ENCODE assay signal across 8 cellular contexts in genomic region chr5:39948867-39949468, GRCh38.
DNase-seq lines count a peak whose midpoint lies in the region; ATAC-seq and TF ChIP-seq lines count a peak whose summit lies in the region.

No MANE protein-coding gene starts in this region.

- H3K36me3 Mint-ChIP-seq in CD14-positive monocyte = no peaks in the 10 kb centered on the region
- no peaks in the 10 kb centered on the region for H3K36me3 Mint-ChIP-seq in activated CD4-positive, alpha-beta memory T cell treated with anti-CD3 and anti-CD28 coated beads, Interleukin-2, amount 10 ng/mL, durations not matched to agents 7 days and 5 days (ENCODE audit: low read depth)
- H3K36me3 Mint-ChIP-seq in naive thymus-derived CD8-positive, alpha-beta T cell = peaks cover 0 to 10% (median 3%) of the 10 kb centered on the region in 3 donors

- no peak overlapping the region for H3K4me3 Mint-ChIP-seq in CD14-positive monocyte
- no peak overlapping the region for H3K4me3 Mint-ChIP-seq in activated CD4-positive, alpha-beta memory T cell treated with anti-CD3 and anti-CD28 coated beads, Interleukin-2, amount 10 ng/mL, durations not matched to agents 7 days and 5 days
- H3K4me3 Mint-ChIP-seq in naive thymus-derived CD8-positive, alpha-beta T cell = no peak overlapping the region

- DNase-seq in CD14-positive monocyte (ENCODE audit: low spot score) = peak; percentile 47
- DNase-seq in GM19240 (ENCODE audit: insufficient read length, low spot score) = peak; percentile 1
- peak; percentile 92 for DNase-seq in NCI-H748 treated with DMSO at 0.1 percent for 48 hours (lab: John Stamatoyannopoulos, UW)
- peak; percentile 62 for DNase-seq in activated CD4-positive, alpha-beta memory T cell treated with anti-CD3 and anti-CD28 coated beads, Interleukin-2, amount 10 ng/mL, durations not matched to agents 7 days and 5 days
- DNase-seq in epidermal melanocyte (ENCODE audit: insufficient read length, low spot score) = peak; percentile 29
- DNase-seq in naive thymus-derived CD8-positive, alpha-beta T cell = peak; percentile 14 to 83 (median 62)
- DNase-seq in superior temporal gyrus (ENCODE audit: extremely low spot score) = peak; percentile 85

- ATAC-seq in HG03439 (IDR thresholded peaks at IDR 0.05; ENCODE audit: unreplicated experiment) = peak; percentile 81
- peak; percentile 89 to 94 for ATAC-seq in naive thymus-derived CD8-positive, alpha-beta T cell

- H3K4me1 Mint-ChIP-seq in CD14-positive monocyte = peaks cover 34% of the 10 kb centered on the region
- peaks cover 2% of the 10 kb centered on the region for H3K4me1 Mint-ChIP-seq in activated CD4-positive, alpha-beta memory T cell treated with anti-CD3 and anti-CD28 coated beads, Interleukin-2, amount 10 ng/mL, durations not matched to agents 7 days and 5 days
- peaks cover 0 to 2% (median 2%) of the 10 kb centered on the region in 4 donors for H3K4me1 Mint-ChIP-seq in naive thymus-derived CD8-positive, alpha-beta T cell

- intact Hi-C loops in CD14-positive monocyte (cut with micrococcal nuclease) = loop anchor here in 1 of 2 donors (5.0 kb wide), 2 partner anchors 738 to 783 kb away; no protein-coding TSS in a partner anchor

- POLR2A ChIA-PET in activated CD4-positive, alpha-beta memory T cell treated with anti-CD3 and anti-CD28 coated beads, Interleukin-2, amount 10 ng/mL, durations not matched to agents 7 days and 5 days (lab: Charles Lee) = interaction anchor here (1.0 to 1.2 kb wide), 2 partner anchors 732 to 764 kb away, joined by 3 read pairs; no protein-coding TSS in a partner anchor
- POLR2A ChIA-PET in naive thymus-derived CD8-positive, alpha-beta T cell (lab: Charles Lee) = interaction anchor here (1.0 kb wide), 1 partner anchor 735 kb away, joined by 3 read pairs; no protein-coding TSS in a partner anchor

- H3K27ac Mint-ChIP-seq in CD14-positive monocyte = peak overlapping the region in 3 of 7 donors; percentile 31 to 68 (median 34)
- H3K27ac Mint-ChIP-seq in activated CD4-positive, alpha-beta memory T cell treated with anti-CD3 and anti-CD28 coated beads, Interleukin-2, amount 10 ng/mL, durations not matched to agents 7 days and 5 days = no peak overlapping the region
- no peak overlapping the region for H3K27ac Mint-ChIP-seq in naive thymus-derived CD8-positive, alpha-beta T cell

- H3K9me3 Mint-ChIP-seq in CD14-positive monocyte = peaks cover 0 to 7% (median 3%) of the 10 kb centered on the region in 7 donors
- H3K9me3 Mint-ChIP-seq in activated CD4-positive, alpha-beta memory T cell treated with anti-CD3 and anti-CD28 coated beads, Interleukin-2, amount 10 ng/mL, durations not matched to agents 7 days and 5 days = peaks cover 3% of the 10 kb centered on the region
- peaks cover 0 to 11% (median 0%) of the 10 kb centered on the region in 9 donors for H3K9me3 Mint-ChIP-seq in naive thymus-derived CD8-positive, alpha-beta T cell

- H3K27me3 Mint-ChIP-seq in CD14-positive monocyte (ENCODE audit: low read depth in 3 of 3) = peaks cover 0 to 2% (median 1%) of the 10 kb centered on the region in 3 donors
- H3K27me3 Mint-ChIP-seq in activated CD4-positive, alpha-beta memory T cell treated with anti-CD3 and anti-CD28 coated beads, Interleukin-2, amount 10 ng/mL, durations not matched to agents 7 days and 5 days = no peaks in the 10 kb centered on the region
- H3K27me3 Mint-ChIP-seq in naive thymus-derived CD8-positive, alpha-beta T cell = no peaks in the 10 kb centered on the region

- TF ChIP-seq CTCF in CD14-positive monocyte (IDR thresholded peaks at IDR 0.05) = peak; percentile 77

- CTCF ChIA-PET in activated CD4-positive, alpha-beta memory T cell treated with anti-CD3 and anti-CD28 coated beads, Interleukin-2, amount 10 ng/mL, durations not matched to agents 7 days and 5 days (lab: Charles Lee) = interaction anchor here (0.6 to 2.7 kb wide), 18 partner anchors 9 to 791 kb away, joined by 3 to 23 read pairs (median 4); no protein-coding TSS in a partner anchor

Comparison
In these comparisons a context has a peak if more than half of its experiments do, and no peak if none do; other contexts are left out.
1. Peak in every context shown above with its lines: DNase-seq and ATAC-seq.
2. DNase-seq: peak in every context shown above with its lines; median percentile 92 in NCI-H748 treated with DMSO at 0.1 percent for 48 hours; 85 in superior temporal gyrus; 62 in activated CD4-positive, alpha-beta memory T cell treated with anti-CD3 and anti-CD28 coated beads, Interleukin-2, amount 10 ng/mL, durations not matched to agents 7 days and 5 days; 62 in naive thymus-derived CD8-positive, alpha-beta T cell; 47 in CD14-positive monocyte; 29 in epidermal melanocyte; 1 in GM19240.